16 cellular contexts compared by ENCODE assay signal in the genomic region with DNA sequence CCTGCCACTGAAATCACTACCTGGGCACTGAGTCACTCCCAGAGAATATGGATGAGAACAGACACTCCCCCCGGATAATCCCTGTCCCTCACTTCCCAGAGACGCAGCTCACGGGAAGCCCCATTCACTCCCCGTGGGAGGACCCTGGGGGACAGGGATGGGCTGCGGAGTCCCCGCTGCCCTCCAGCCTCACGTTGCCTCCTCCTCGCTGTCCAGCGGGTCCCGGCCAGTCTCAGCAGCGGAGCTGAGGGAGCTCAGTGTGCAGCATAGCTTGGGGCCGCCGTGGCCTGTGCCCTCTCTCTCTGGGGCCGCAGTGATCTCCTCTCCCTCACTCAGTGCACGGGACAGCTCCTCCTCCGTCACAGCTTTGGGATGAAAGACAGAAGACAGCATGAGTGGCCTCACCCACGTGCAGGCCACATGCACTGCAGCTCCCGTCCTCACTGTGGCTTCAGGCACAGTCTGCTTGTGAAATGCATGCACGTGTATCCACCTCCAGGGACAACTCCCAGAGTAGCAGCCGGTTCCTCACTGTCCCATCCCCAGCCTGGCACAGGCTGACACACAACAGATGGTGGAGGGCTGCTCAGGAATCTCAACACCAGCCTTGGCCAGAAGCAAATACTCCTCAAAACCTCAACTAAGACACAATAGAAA. TPM values are rescaled to one million over a fixed set of nuclear protein-coding genes. Genes with fewer than 3 reads are reported as not detected.
A peak's percentile ranks its signal among the peaks of the same experiment; 100 is the strongest.
DNase-seq lines count a peak whose midpoint lies in the region; ATAC-seq and TF ChIP-seq lines count a peak whose summit lies in the region.
"Had no signal": no experiment of that assay in that cellular context is flagged by ENCODE, and none has a peak within 500 bp of the region (broad histone marks: within the 10 kb centered on the region; RNA-seq: fewer than 3 reads in every experiment).

No MANE protein-coding gene starts in this region.

- H3K4me3 ChIP-seq in AG10803 (ENCODE audit: low read length): no peak overlapping the region
- H3K4me3 ChIP-seq: pancreas had no signal

- intact Hi-C loops in activated CD4-positive, alpha-beta T cell treated with anti-CD3 and anti-CD28 coated beads for 36 hours (cut with DNase I, micrococcal nuclease): loop anchor here in 1 of 2 experiments (10.0 kb wide), 1 partner anchor 1357 kb away; a partner anchor contains a TSS
- intact Hi-C loops in left ventricle myocardium superior (cut with micrococcal nuclease): no loop called here

- no peaks in the 10 kb centered on the region for H3K9me3 Mint-ChIP-seq in activated CD4-positive, alpha-beta T cell treated with anti-CD3 and anti-CD28 coated beads for 36 hours (ENCODE audit: low read depth)
- H3K9me3 Mint-ChIP-seq: effector memory CD8-positive, alpha-beta T cell; stimulated activated effector memory CD8-positive, alpha-beta T cell treated with anti-CD3 and anti-CD28 coated beads, Interleukin-12 subunit alpha, Interleukin-12 subunit beta, amount 100 ng/mL, for 72 hours had no signal

- DNase-seq in AG10803 (ENCODE audit: low read depth) (peak; percentile 47), GM04504 (ENCODE audit: low read depth) (peak; percentile 17), amniotic epithelial cell (ENCODE audit: low read depth) (peak; percentile 56), iris pigment epithelial cell (ENCODE audit: low read depth) (peak; percentile 12), NCI-H1092 (lab: John Stamatoyannopoulos, UW) (no peak), left ventricle myocardium superior (no peak)
- DNase-seq in activated CD4-positive, alpha-beta T cell treated with anti-CD3 and anti-CD28 coated beads for 36 hours: no peak
- DNase-seq: activated CD8-positive, alpha-beta memory T cell treated with anti-CD3 and anti-CD28 coated beads, Interleukin-2, amount 50 U/mL, for 4 hours; AML-193; amniotic stem cell; effector memory CD8-positive, alpha-beta T cell; NCI-H345; stimulated activated CD4-positive, alpha-beta T cell treated with anti-CD3 and anti-CD28 coated beads, Interleukin-2, amount 100 ng/mL, for 24 hours had no signal

- CTCF ChIA-PET in activated CD4-positive, alpha-beta T cell treated with anti-CD3 and anti-CD28 coated beads for 36 hours (lab: Charles Lee): no interaction called here

- peaks cover 2% of the 10 kb centered on the region for H3K36me3 Mint-ChIP-seq in activated CD4-positive, alpha-beta T cell treated with anti-CD3 and anti-CD28 coated beads for 36 hours (ENCODE audit: low read depth)

- no peak overlapping the region for H3K4me3 Mint-ChIP-seq in activated CD4-positive, alpha-beta T cell treated with anti-CD3 and anti-CD28 coated beads for 36 hours
- H3K4me3 Mint-ChIP-seq: effector memory CD8-positive, alpha-beta T cell; stimulated activated effector memory CD8-positive, alpha-beta T cell treated with anti-CD3 and anti-CD28 coated beads, Interleukin-12 subunit alpha, Interleukin-12 subunit beta, amount 100 ng/mL, for 72 hours had no signal

- no peaks in the 10 kb centered on the region for H3K4me1 Mint-ChIP-seq in activated CD4-positive, alpha-beta T cell treated with anti-CD3 and anti-CD28 coated beads for 36 hours
- H3K4me1 Mint-ChIP-seq: stimulated activated effector memory CD8-positive, alpha-beta T cell treated with anti-CD3 and anti-CD28 coated beads, Interleukin-12 subunit alpha, Interleukin-12 subunit beta, amount 100 ng/mL, for 72 hours had no signal

- no peak overlapping the region for H3K27ac Mint-ChIP-seq in activated CD4-positive, alpha-beta T cell treated with anti-CD3 and anti-CD28 coated beads for 36 hours

- ATAC-seq in GM21526 (IDR thresholded peaks at IDR 0.05; ENCODE audit: low FRiP score, unreplicated experiment) (no peak), left ventricle myocardium superior (no peak)
- no peak for ATAC-seq in activated CD4-positive, alpha-beta T cell treated with anti-CD3 and anti-CD28 coated beads for 36 hours
- ATAC-seq: effector memory CD8-positive, alpha-beta T cell; pancreas; stimulated activated effector memory CD8-positive, alpha-beta T cell treated with anti-CD3 and anti-CD28 coated beads, Interleukin-12 subunit alpha, Interleukin-12 subunit beta, amount 100 ng/mL, for 72 hours had no signal

- POLR2A ChIA-PET in activated CD4-positive, alpha-beta T cell treated with anti-CD3 and anti-CD28 coated beads for 36 hours (lab: Charles Lee): interaction anchor here (0.7 to 1.2 kb wide), 3 partner anchors 12 to 554 kb away, joined by 3 to 4 read pairs (median 3); a partner anchor contains a TSS

- no peak for TF ChIP-seq CTCF in AG10803 (conservative IDR thresholded peaks at IDR 0.05; ENCODE audit: low read length)

- H3K27me3 Mint-ChIP-seq in activated CD4-positive, alpha-beta T cell treated with anti-CD3 and anti-CD28 coated beads for 36 hours: no peaks in the 10 kb centered on the region
- H3K27me3 Mint-ChIP-seq: effector memory CD8-positive, alpha-beta T cell had no signal

RNA-seq across cellular contexts. Expression of a gene that starts 7.4 kb away (rescaled TPM):
- 10 to 100 TPM in 1 of 2 experiments, 1 to 10 TPM in 1; 7.3 to 11.4 TPM for total RNA-seq in activated CD4-positive, alpha-beta T cell treated with anti-CD3 and anti-CD28 coated beads for 36 hours
- total RNA-seq in left ventricle myocardium superior: 14.9 TPM

RNA-seq across cellular contexts. Expression of a gene that starts 21.6 kb away (rescaled TPM):
- total RNA-seq in activated CD4-positive, alpha-beta T cell treated with anti-CD3 and anti-CD28 coated beads for 36 hours: 1 to 10 TPM; 1.5 to 1.7 TPM
- 1.5 TPM for total RNA-seq in left ventricle myocardium superior

RNA-seq across cellular contexts. Expression of a gene that starts 31.9 kb away (rescaled TPM):
- total RNA-seq in activated CD4-positive, alpha-beta T cell treated with anti-CD3 and anti-CD28 coated beads for 36 hours: 100 to 1,000 TPM; 167 to 202 TPM
- 46.1 TPM for total RNA-seq in left ventricle myocardium superior

RNA-seq across cellular contexts. Expression of a gene that starts 46.1 kb away (rescaled TPM):
- total RNA-seq in activated CD4-positive, alpha-beta T cell treated with anti-CD3 and anti-CD28 coated beads for 36 hours: not detected
- total RNA-seq in left ventricle myocardium superior: not detected
- total RNA-seq: pancreas had no signal

Comparison
In these comparisons a context has a peak if more than half of its experiments do, and no peak if none do; other contexts are left out.
1. DNase-seq: peak in AG10803 (single experiment), GM04504 (single experiment), amniotic epithelial cell (single experiment) and iris pigment epithelial cell (single experiment); none in NCI-H1092 (single experiment), activated CD4-positive, alpha-beta T cell treated with anti-CD3 and anti-CD28 coated beads for 36 hours (single experiment) and left ventricle myocardium superior (single experiment).